In genomic region chr2:172182624-172183023, GRCh38 we compare ENCODE assay signal across 23 cellular contexts.
"Had no signal": no experiment of that assay in that cellular context is flagged by ENCODE, and none has a peak within 500 bp of the region (broad histone marks: within the 10 kb centered on the region; RNA-seq: fewer than 3 reads in every experiment).

No MANE protein-coding gene starts in this region.

- H3K4me3 Mint-ChIP-seq: naive thymus-derived CD8-positive, alpha-beta T cell; nephron progenitor cell; stimulated activated effector memory CD8-positive, alpha-beta T cell treated with anti-CD3 and anti-CD28 coated beads, Interleukin-12 subunit alpha, Interleukin-12 subunit beta, amount 100 ng/mL, for 72 hours had no signal

- H3K27ac Mint-ChIP-seq: nephron progenitor cell; stimulated activated effector memory CD8-positive, alpha-beta T cell treated with anti-CD3 and anti-CD28 coated beads, Interleukin-12 subunit alpha, Interleukin-12 subunit beta, amount 100 ng/mL, for 72 hours had no signal

- H3K4me2 ChIP-seq: hepatocyte had no signal

- H3K4me3 ChIP-seq: esophagus muscularis mucosa, gastroesophageal sphincter, heart left ventricle, hepatocyte, left lung, prostate gland, right atrium auricular region, sigmoid colon, stomach, thyroid gland, vagina had no signal

- H3K27me3 Mint-ChIP-seq: naive thymus-derived CD8-positive, alpha-beta T cell had no signal

- H3K4me1 ChIP-seq: left lung, prostate gland, right atrium auricular region, sigmoid colon, stomach, thyroid gland, vagina had no signal

- H3K27me3 ChIP-seq: esophagus muscularis mucosa, foreskin keratinocyte, gastroesophageal sphincter, heart left ventricle, hepatocyte, left lung, right atrium auricular region, sigmoid colon, stomach, thyroid gland, vagina had no signal

- H3K9me3 Mint-ChIP-seq: stimulated activated effector memory CD8-positive, alpha-beta T cell treated with anti-CD3 and anti-CD28 coated beads, Interleukin-12 subunit alpha, Interleukin-12 subunit beta, amount 100 ng/mL, for 72 hours had no signal

- H3K79me2 ChIP-seq: hepatocyte had no signal

- H3K36me3 Mint-ChIP-seq: stimulated activated effector memory CD8-positive, alpha-beta T cell treated with anti-CD3 and anti-CD28 coated beads, Interleukin-12 subunit alpha, Interleukin-12 subunit beta, amount 100 ng/mL, for 72 hours had no signal

- FAIRE-seq: endothelial cell of umbilical vein had no signal

- H3K9me3 ChIP-seq: esophagus muscularis mucosa, prostate gland, right atrium auricular region, thyroid gland had no signal

- H3K36me3 ChIP-seq: esophagus muscularis mucosa, gastroesophageal sphincter, heart left ventricle, left lung, prostate gland, right atrium auricular region, sigmoid colon, stomach, thyroid gland, vagina had no signal

- ATAC-seq: foreskin keratinocyte; gastroesophageal sphincter; heart left ventricle; left cardiac atrium; left lung; naive thymus-derived CD8-positive, alpha-beta T cell; stimulated activated effector memory CD8-positive, alpha-beta T cell treated with anti-CD3 and anti-CD28 coated beads, Interleukin-12 subunit alpha, Interleukin-12 subunit beta, amount 100 ng/mL, for 72 hours had no signal

- H3K27ac ChIP-seq: esophagus muscularis mucosa, foreskin keratinocyte, gastroesophageal sphincter, heart left ventricle, hepatocyte, left lung, prostate gland, right atrium auricular region, sigmoid colon, stomach, thyroid gland, vagina had no signal

- DNase-seq: dermis blood vessel endothelial cell; effector memory CD4-positive, alpha-beta T cell; foreskin keratinocyte; heart left ventricle; left cardiac atrium; left lung; naive thymus-derived CD8-positive, alpha-beta T cell; nephron progenitor cell; nucleus accumbens; sigmoid colon; stimulated activated CD4-positive, alpha-beta T cell treated with anti-CD3 and anti-CD28 coated beads, Interleukin-2, amount 100 ng/mL, for 24 hours; stimulated activated CD4-positive, alpha-beta T cell treated with anti-CD3 and anti-CD28 coated beads, Interleukin-4, amount 100 ng/mL, for 24 hours; stimulated activated naive CD4-positive, alpha-beta T cell treated with Interleukin-2 at 50 U/mL for 16 hours; stomach; thyroid gland had no signal
